In genomic region chr16:23518435-23518891, GRCh38 we compare ENCODE assay signal across 11 cellular contexts. TPM values are rescaled to one million over a fixed set of nuclear protein-coding genes. Genes with fewer than 3 reads are reported as not detected.
A peak's percentile ranks its signal among the peaks of the same experiment; 100 is the strongest.
DNase-seq lines count a peak whose midpoint lies in the region; ATAC-seq, FAIRE-seq and TF ChIP-seq lines count a peak whose summit lies in the region.
"Had no signal": no experiment of that assay in that cellular context is flagged by ENCODE, and none has a peak within 500 bp of the region (broad histone marks: within the 10 kb centered on the region; RNA-seq: fewer than 3 reads in every experiment).

No MANE protein-coding gene starts in this region.

- peak; percentile 40 for FAIRE-seq in GM12892 (lab: Jason Lieb, UNC)

- peaks cover 41% of the 10 kb centered on the region for H3K36me3 Mint-ChIP-seq in activated CD4-positive, alpha-beta T cell treated with anti-CD3 and anti-CD28 coated beads, Interleukin-2, amount 10 ng/mL, durations not matched to agents 24 days and 14 days (ENCODE audit: low read depth)

- no peak overlapping the region for H3K4me3 Mint-ChIP-seq in activated CD4-positive, alpha-beta T cell treated with anti-CD3 and anti-CD28 coated beads, Interleukin-2, amount 10 ng/mL, durations not matched to agents 24 days and 14 days
- H3K4me3 Mint-ChIP-seq: activated T-cell treated with anti-CD3 and anti-CD28 coated beads, Interleukin-2, amount 50 U/mL, for 24 hours had no signal

- H3K27ac Mint-ChIP-seq in activated CD4-positive, alpha-beta T cell treated with anti-CD3 and anti-CD28 coated beads, Interleukin-2, amount 10 ng/mL, durations not matched to agents 24 days and 14 days: no peak overlapping the region
- H3K27ac Mint-ChIP-seq: activated T-cell treated with anti-CD3 and anti-CD28 coated beads, Interleukin-2, amount 50 U/mL, for 24 hours had no signal

- no peaks in the 10 kb centered on the region for H3K27me3 Mint-ChIP-seq in activated CD4-positive, alpha-beta T cell treated with anti-CD3 and anti-CD28 coated beads, Interleukin-2, amount 10 ng/mL, durations not matched to agents 24 days and 14 days
- H3K27me3 Mint-ChIP-seq: activated T-cell treated with anti-CD3 and anti-CD28 coated beads, Interleukin-2, amount 50 U/mL, for 24 hours had no signal

- no peak for TF ChIP-seq POLR2A in GM12892 (IDR thresholded peaks at IDR 0.05; ENCODE audit: low read depth, low read length)

- H3K9me3 Mint-ChIP-seq in activated CD4-positive, alpha-beta T cell treated with anti-CD3 and anti-CD28 coated beads, Interleukin-2, amount 10 ng/mL, durations not matched to agents 24 days and 14 days: no peaks in the 10 kb centered on the region
- H3K9me3 Mint-ChIP-seq: activated T-cell treated with anti-CD3 and anti-CD28 coated beads, Interleukin-2, amount 50 U/mL, for 24 hours had no signal

- peak; percentile 60 for ATAC-seq in GM21723 (IDR thresholded peaks at IDR 0.05; ENCODE audit: unreplicated experiment)

- intact Hi-C loops in activated CD4-positive, alpha-beta T cell treated with anti-CD3 and anti-CD28 coated beads, Interleukin-2, amount 10 ng/mL, durations not matched to agents 24 days and 14 days (cut with micrococcal nuclease): no loop called here

- DNase-seq in GM12892 (ENCODE audit: insufficient read length) (no peak), NCI-H526 treated with DMSO at 0.1 percent for 48 hours (lab: John Stamatoyannopoulos, UW) (peak; percentile 95), germinal center (ENCODE audit: low spot score) (peak; percentile 72), NCI-H1694 (lab: John Stamatoyannopoulos, UW) (no peak), HuH-7.5 (ENCODE audit: low spot score) (no peak), RKO (ENCODE audit: low spot score) (no peak)
- DNase-seq in activated CD4-positive, alpha-beta T cell treated with anti-CD3 and anti-CD28 coated beads, Interleukin-2, amount 10 ng/mL, durations not matched to agents 24 days and 14 days: no peak
- DNase-seq: activated T-cell treated with anti-CD3 and anti-CD28 coated beads, Interleukin-2, amount 50 U/mL, for 24 hours; central memory CD4-positive, alpha-beta T cell; NCI-H187 treated with DMSO at 0.1 percent for 48 hours had no signal

- H3K4me1 Mint-ChIP-seq in activated CD4-positive, alpha-beta T cell treated with anti-CD3 and anti-CD28 coated beads, Interleukin-2, amount 10 ng/mL, durations not matched to agents 24 days and 14 days: peaks cover 36% of the 10 kb centered on the region

RNA-seq across cellular contexts. Expression of gene GGA2, which starts 8.2 kb away (rescaled TPM):
- polyA plus RNA-seq in GM12892 (2012; ENCODE audit: missing spikeins): 127 TPM
- total RNA-seq in activated CD4-positive, alpha-beta T cell treated with anti-CD3 and anti-CD28 coated beads, Interleukin-2, amount 10 ng/mL, durations not matched to agents 24 days and 14 days: 109 and 113 TPM in 2 replicates

RNA-seq across cellular contexts. Expression of gene EARS2, which starts 38.7 kb away (rescaled TPM):
- 20.7 TPM for polyA plus RNA-seq in GM12892 (2012; ENCODE audit: missing spikeins)
- total RNA-seq in activated CD4-positive, alpha-beta T cell treated with anti-CD3 and anti-CD28 coated beads, Interleukin-2, amount 10 ng/mL, durations not matched to agents 24 days and 14 days: 29.7 and 31.4 TPM in 2 replicates

RNA-seq across cellular contexts. Expression of gene UBFD1, which starts 39.1 kb away (rescaled TPM):
- 20.8 TPM for polyA plus RNA-seq in GM12892 (2012; ENCODE audit: missing spikeins)
- total RNA-seq in activated CD4-positive, alpha-beta T cell treated with anti-CD3 and anti-CD28 coated beads, Interleukin-2, amount 10 ng/mL, durations not matched to agents 24 days and 14 days: 62.0 and 70.6 TPM in 2 replicates

Comparison
In these comparisons a context has a peak if more than half of its experiments do, and no peak if none do; other contexts are left out.
1. DNase-seq: peak in NCI-H526 treated with DMSO at 0.1 percent for 48 hours (single experiment) and germinal center (single experiment); none in GM12892 (single experiment), activated CD4-positive, alpha-beta T cell treated with anti-CD3 and anti-CD28 coated beads, Interleukin-2, amount 10 ng/mL, durations not matched to agents 24 days and 14 days (single experiment), NCI-H1694 (single experiment), HuH-7.5 (single experiment) and RKO (single experiment).